In the genomic region with DNA sequence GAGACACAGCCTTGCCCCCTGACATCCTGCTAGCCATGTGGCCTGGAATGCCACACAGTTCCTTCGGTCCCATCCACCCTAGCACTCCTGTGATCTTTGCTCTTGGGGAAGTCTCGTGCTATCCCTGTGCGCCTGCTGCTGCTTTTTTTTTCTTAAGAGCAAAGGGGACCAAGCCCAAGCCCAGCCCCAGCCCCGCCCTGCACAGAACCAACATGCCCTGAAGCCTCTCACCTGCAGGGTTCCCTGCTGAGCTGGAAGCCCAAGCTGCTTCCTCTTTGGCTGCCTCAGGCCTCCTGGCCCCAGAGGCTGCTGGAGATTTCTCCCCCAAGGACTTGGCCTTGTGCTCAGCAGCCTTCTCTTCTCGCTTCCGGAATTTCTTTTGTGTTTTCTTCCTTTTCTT, we compare ENCODE assay signal across 13 cellular contexts. TPM values are rescaled to one million over a fixed set of nuclear protein-coding genes. Genes with fewer than 3 reads are reported as not detected.
DNase-seq lines count a peak whose midpoint lies in the region; FAIRE-seq and TF ChIP-seq lines count a peak whose summit lies in the region.
"Had no signal": no experiment of that assay in that cellular context is flagged by ENCODE, and none has a peak within 500 bp of the region (broad histone marks: within the 10 kb centered on the region; RNA-seq: fewer than 3 reads in every experiment).

No MANE protein-coding gene starts in this region.

- peaks cover 3 to 61% (median 8%) of the 10 kb centered on the region in 3 donors for H3K36me3 Mint-ChIP-seq in CD8-positive, alpha-beta memory T cell
- H3K36me3 Mint-ChIP-seq in HFFc6 (ENCODE audit: low read depth) (peaks cover 32% of the 10 kb centered on the region), astrocyte (ENCODE audit: low read depth, unreplicated experiment) (peaks cover 16% of the 10 kb centered on the region), nephron (ENCODE audit: low read depth) (peaks cover 44% of the 10 kb centered on the region)

- H3K27me3 ChIP-seq in CD8-positive, alpha-beta memory T cell (ENCODE audit: insufficient read depth, low read length, poor library complexity, severe bottlenecking), result no peaks in the 10 kb centered on the region
- no peaks in the 10 kb centered on the region for H3K27me3 ChIP-seq in astrocyte (ENCODE audit: insufficient read depth, low read length)
- H3K27me3 ChIP-seq: right lobe of liver had no signal

- peaks cover 21 to 45% (median 40%) of the 10 kb centered on the region in 3 donors for H3K4me1 Mint-ChIP-seq in CD8-positive, alpha-beta memory T cell
- peaks cover 7% of the 10 kb centered on the region for H3K4me1 Mint-ChIP-seq in HFFc6 (ENCODE audit: low read depth)
- peaks cover 14% of the 10 kb centered on the region for H3K4me1 Mint-ChIP-seq in astrocyte (ENCODE audit: low read depth, unreplicated experiment)
- peaks cover 14% of the 10 kb centered on the region for H3K4me1 Mint-ChIP-seq in nephron

- no peak overlapping the region for H3K4me2 ChIP-seq in astrocyte (ENCODE audit: low read length)

- no peaks in the 10 kb centered on the region for H3K27me3 Mint-ChIP-seq in CD8-positive, alpha-beta memory T cell
- H3K27me3 Mint-ChIP-seq in HFFc6 (ENCODE audit: insufficient read depth) (peaks cover 4% of the 10 kb centered on the region; the same call in 1 of the 2 replicates), astrocyte (ENCODE audit: low read depth, unreplicated experiment) (no peaks in the 10 kb centered on the region), nephron (ENCODE audit: low read depth) (no peaks in the 10 kb centered on the region)

- peak overlapping the region in 5 of 8 donors; percentile 24 to 94 (median 47) for H3K27ac Mint-ChIP-seq in CD8-positive, alpha-beta memory T cell
- no peak overlapping the region for H3K27ac Mint-ChIP-seq in HFFc6
- H3K27ac Mint-ChIP-seq in astrocyte (ENCODE audit: unreplicated experiment), result peak overlapping the region; percentile 14
- H3K27ac Mint-ChIP-seq in nephron, result no peak overlapping the region

- peaks cover 40% of the 10 kb centered on the region for H4K20me1 ChIP-seq in astrocyte (ENCODE audit: insufficient read depth, low read length)

- FAIRE-seq in astrocyte (lab: Jason Lieb, UNC), result no peak
- FAIRE-seq: endometrium had no signal

- H3K4me3 ChIP-seq in CD8-positive, alpha-beta memory T cell (ENCODE audit: low read length), result no peak overlapping the region
- no peak overlapping the region for H3K4me3 ChIP-seq in astrocyte (ENCODE audit: insufficient read depth, low read depth, low read length)

- H3K79me2 ChIP-seq in astrocyte (ENCODE audit: insufficient read depth, low read length), result peaks cover 36% of the 10 kb centered on the region

- H3K4me1 ChIP-seq in CD8-positive, alpha-beta memory T cell (ENCODE audit: insufficient read depth, low read length), result peaks cover 29% of the 10 kb centered on the region
- H3K4me1 ChIP-seq in astrocyte (ENCODE audit: insufficient read depth, low read length), result peaks cover 7% of the 10 kb centered on the region

- no peak overlapping the region for H3K27ac ChIP-seq in CD8-positive, alpha-beta memory T cell (ENCODE audit: low read depth, low read length)
- H3K27ac ChIP-seq in astrocyte (ENCODE audit: low read depth, low read length), result no peak overlapping the region
- H3K27ac ChIP-seq: right lobe of liver had no signal

- H3K9me3 Mint-ChIP-seq in CD8-positive, alpha-beta memory T cell, result no peaks in the 10 kb centered on the region
- no peaks in the 10 kb centered on the region for H3K9me3 Mint-ChIP-seq in HFFc6
- H3K9me3 Mint-ChIP-seq in astrocyte (ENCODE audit: unreplicated experiment), result no peaks in the 10 kb centered on the region
- no peaks in the 10 kb centered on the region for H3K9me3 Mint-ChIP-seq in nephron

- H3K9me3 ChIP-seq in CD8-positive, alpha-beta memory T cell (ENCODE audit: low read length), result no peaks in the 10 kb centered on the region
- H3K9me3 ChIP-seq in astrocyte (ENCODE audit: insufficient read depth, low read depth, low read length), result no peaks in the 10 kb centered on the region
- H3K9me3 ChIP-seq: right lobe of liver had no signal

- peaks cover 34% of the 10 kb centered on the region for H3K36me3 ChIP-seq in CD8-positive, alpha-beta memory T cell (ENCODE audit: insufficient read depth, low read length)
- H3K36me3 ChIP-seq in astrocyte (ENCODE audit: insufficient read depth, low read length), result peaks cover 24% of the 10 kb centered on the region

- POLR2A ChIA-PET in CD8-positive, alpha-beta memory T cell (lab: Charles Lee), result interaction anchor here (0.6 to 2.1 kb wide), 3 partner anchors 14 to 826 kb away, joined by 8 to 14 read pairs (median 8); a partner anchor contains a TSS

- peak in 1 of 5 donors; percentile 39 for DNase-seq in CD8-positive, alpha-beta memory T cell
- DNase-seq in HFFc6 (no peak), astrocyte (ENCODE audit: low read depth) (no peak), mesenteric fat pad (ENCODE audit: low spot score) (no peak), KG1 (lab: John Stamatoyannopoulos, UW) (no peak), nucleus accumbens (lab: John Stamatoyannopoulos, UW) (no peak)
- DNase-seq: GDM1; islet precursor cell; NCI-H1092 treated with DMSO at 0.1 percent for 48 hours; stimulated activated naive CD4-positive, alpha-beta T cell treated with Interleukin-2 at 50 U/mL for 16 hours had no signal

- TF ChIP-seq CTCF in HFFc6 (IDR thresholded peaks at IDR 0.05) (no peak), astrocyte (IDR thresholded peaks at IDR 0.05; ENCODE audit: insufficient read depth, low read depth, low read length) (no peak), nephron (IDR thresholded peaks at IDR 0.05; ENCODE audit: unreplicated experiment in 3 of 3) (no peak)

- CTCF ChIA-PET in CD8-positive, alpha-beta memory T cell (lab: Charles Lee), result interaction anchor here (0.9 to 2.0 kb wide), 4 partner anchors 23 to 190 kb away, joined by 3 to 7 read pairs (median 4); no protein-coding TSS in a partner anchor

- H3K9ac ChIP-seq in astrocyte (ENCODE audit: low read length), result no peak overlapping the region

- H3K4me3 Mint-ChIP-seq in CD8-positive, alpha-beta memory T cell, result peak overlapping the region in 4 of 7 donors; percentile 36 to 59 (median 37)
- H3K4me3 Mint-ChIP-seq in HFFc6, result peak overlapping the region; percentile 99; the same call in 1 of the 2 replicates
- peak overlapping the region; percentile 99 for H3K4me3 Mint-ChIP-seq in astrocyte (ENCODE audit: unreplicated experiment)
- H3K4me3 Mint-ChIP-seq in nephron, result peak overlapping the region; percentile 98 to 99 (median 99)

- H2AFZ ChIP-seq in astrocyte (ENCODE audit: low read depth, low read length), result no peak overlapping the region

RNA-seq across cellular contexts. Expression of a gene that starts 1.8 kb away (rescaled TPM):
- total RNA-seq in CD8-positive, alpha-beta memory T cell, result 10 to 100 TPM; 30.9 to 32.0 TPM
- 15.1 TPM for polyA plus RNA-seq in CD8-positive, alpha-beta memory T cell
- total RNA-seq in HFFc6 (2021; fragmentation: NEBNext Ultra II Directional; extraction: Animal tissue kit (Norgen Biotek cat#: 25700)), result 10 to 100 TPM; 11.2 to 19.3 (median 13.5) TPM
- total RNA-seq in astrocyte, result 22.2 and 25.1 TPM in 2 replicates
- 15.8 TPM for total RNA-seq in mesenteric fat pad

RNA-seq across cellular contexts. Expression of a gene that starts 13.8 kb away (rescaled TPM):
- 10 to 100 TPM; 43.3 to 46.3 TPM for total RNA-seq in CD8-positive, alpha-beta memory T cell
- polyA plus RNA-seq in CD8-positive, alpha-beta memory T cell, result 19.0 TPM
- total RNA-seq in HFFc6 (2021; fragmentation: NEBNext Ultra II Directional; extraction: Animal tissue kit (Norgen Biotek cat#: 25700)), result 10 to 100 TPM; 17.9 to 22.3 (median 20.8) TPM
- total RNA-seq in astrocyte (25.2 and 28.8 TPM in 2 replicates), mesenteric fat pad (25.6 TPM)

RNA-seq across cellular contexts. Expression of a gene that starts 13.9 kb away (rescaled TPM):
- 1,000 to 10,000 TPM; 3,139 to 3,155 TPM for total RNA-seq in CD8-positive, alpha-beta memory T cell
- 1,038 TPM for polyA plus RNA-seq in CD8-positive, alpha-beta memory T cell
- total RNA-seq in HFFc6 (2021; fragmentation: NEBNext Ultra II Directional; extraction: Animal tissue kit (Norgen Biotek cat#: 25700)), result 1,000 to 10,000 TPM; 2,011 to 2,156 (median 2,046) TPM
- total RNA-seq in astrocyte (1,213 and 1,364 TPM in 2 replicates), mesenteric fat pad (1,535 TPM)

RNA-seq across cellular contexts. Expression of a gene that starts 22.1 kb away (rescaled TPM):
- total RNA-seq in CD8-positive, alpha-beta memory T cell, result 10 to 100 TPM; 35.9 to 37.8 TPM
- 110 TPM for polyA plus RNA-seq in CD8-positive, alpha-beta memory T cell
- 10 to 100 TPM; 25.3 to 29.1 (median 26.8) TPM for total RNA-seq in HFFc6 (2021; fragmentation: NEBNext Ultra II Directional; extraction: Animal tissue kit (Norgen Biotek cat#: 25700))
- total RNA-seq in astrocyte (35.7 and 35.9 TPM in 2 replicates), mesenteric fat pad (30.8 TPM)

RNA-seq across cellular contexts. Expression of a gene that starts 22.2 kb away (rescaled TPM):
- total RNA-seq in CD8-positive, alpha-beta memory T cell, result 10 to 100 TPM; 34.9 to 35.2 TPM
- polyA plus RNA-seq in CD8-positive, alpha-beta memory T cell, result 46.6 TPM
- 10 to 100 TPM; 16.6 to 20.9 (median 18.2) TPM for total RNA-seq in HFFc6 (2021; fragmentation: NEBNext Ultra II Directional; extraction: Animal tissue kit (Norgen Biotek cat#: 25700))
- total RNA-seq in astrocyte, result 18.8 and 20.0 TPM in 2 replicates
- 13.5 TPM for total RNA-seq in mesenteric fat pad

Comparison
In these comparisons a context has a peak if more than half of its experiments do, and no peak if none do; other contexts are left out.
1. H3K27ac Mint-ChIP-seq: peak in CD8-positive, alpha-beta memory T cell (5 of 8) and astrocyte (single experiment); none in HFFc6 (single experiment) and nephron (0 of 3).
2. H3K4me3 Mint-ChIP-seq: peak in every context shown above with its lines; median percentile 99 in HFFc6; 99 in astrocyte; 99 in nephron; 37 in CD8-positive, alpha-beta memory T cell.